In the genomic region with DNA sequence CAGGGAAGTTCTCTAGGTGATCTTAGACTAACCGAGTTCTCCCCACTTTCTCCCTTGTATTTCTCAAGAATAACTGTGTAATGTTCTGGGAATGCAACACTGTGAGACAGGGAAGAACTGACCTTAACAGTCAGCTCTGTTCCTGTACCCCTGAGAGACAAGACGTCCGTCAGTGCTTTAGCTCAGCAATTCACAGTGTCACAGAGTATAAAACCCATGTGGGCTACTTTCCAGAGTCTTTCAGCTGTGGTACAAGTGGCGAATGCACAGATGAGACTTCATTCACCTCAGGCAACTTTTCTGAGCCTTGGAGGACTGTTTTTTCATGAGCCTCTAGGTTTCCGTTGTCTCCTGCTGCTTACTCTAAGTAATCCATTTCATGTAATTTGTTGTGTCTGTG, we compare ENCODE assay signal across 9 cellular contexts.
"Had no signal": no experiment of that assay in that cellular context is flagged by ENCODE, and none has a peak within 500 bp of the region (broad histone marks: within the 10 kb centered on the region; RNA-seq: fewer than 3 reads in every experiment).

No MANE protein-coding gene starts in this region.

- FAIRE-seq: H1 had no signal

- H3K27ac ChIP-seq: HL-60, KMS-11 had no signal

- H2AFZ ChIP-seq: GM23338 had no signal

- DNase-seq: H9, HCEC 1CT, HFFc6, IMR-90, KBM-7 had no signal

- H3K4me3 ChIP-seq: GM23338 had no signal

- H3K9ac ChIP-seq: KMS-11 had no signal

- H3K4me2 ChIP-seq: GM23338, KMS-11 had no signal

- ATAC-seq: GM23338 had no signal
